Comparison of ENCODE assay signal across 14 cellular contexts in genomic region chr1:58763214-58763613, GRCh38. TPM values are rescaled to one million over a fixed set of nuclear protein-coding genes. Genes with fewer than 3 reads are reported as not detected.
DNase-seq lines count a peak whose midpoint lies in the region; ATAC-seq and TF ChIP-seq lines count a peak whose summit lies in the region.
"Had no signal": no experiment of that assay in that cellular context is flagged by ENCODE, and none has a peak within 500 bp of the region (broad histone marks: within the 10 kb centered on the region; RNA-seq: fewer than 3 reads in every experiment).

No MANE protein-coding gene starts in this region.

- H3K4me1 Mint-ChIP-seq in osteocyte (ENCODE audit: unreplicated experiment): peaks cover 38% of the 10 kb centered on the region
- H3K4me1 Mint-ChIP-seq: naive B cell had no signal

- H2AFZ ChIP-seq in GM23248 (no peak overlapping the region), SK-N-SH (ENCODE audit: low read depth) (no peak overlapping the region)

- no peaks in the 10 kb centered on the region for H3K36me3 Mint-ChIP-seq in osteocyte (ENCODE audit: unreplicated experiment)

- H3K27ac ChIP-seq in GM23248 (peak overlapping the region; percentile 95), SK-N-SH (ENCODE audit: low read depth in 2 of 2, low read length in 1 of 2) (peak overlapping the region; percentile 68 to 99; a peak in 3 of 4 replicates), gastrocnemius medialis (no peak overlapping the region)

- DNase-seq in GM23248: peak; percentile 68
- no peak for DNase-seq in SK-N-SH
- DNase-seq in fibroblast of mammary gland (ENCODE audit: low read depth): peak; percentile 74
- DNase-seq in osteocyte (ENCODE audit: extremely low spot score, unreplicated experiment): no peak
- no peak for DNase-seq in cerebellum (ENCODE audit: low spot score)
- DNase-seq in DMS53 (lab: John Stamatoyannopoulos, UW): no peak
- no peak for DNase-seq in gastrocnemius medialis
- no peak for DNase-seq in NCI-H82 treated with DMSO at 0.1 percent for 48 hours (lab: John Stamatoyannopoulos, UW; ENCODE audit: unreplicated experiment)
- DNase-seq: activated CD4-positive, alpha-beta T cell treated with anti-CD3 and anti-CD28 coated beads, Interleukin-2, amount 50 U/mL, for 48 hours; activated gamma-delta T cell; naive B cell; NCI-H2107; right cardiac atrium; T-helper 1 cell had no signal

- H3K4me3 ChIP-seq in GM23248 (peak overlapping the region; percentile 27; the same call in 1 of the 2 replicates), SK-N-SH (ENCODE audit: low read depth in 2 of 2, low read length in 1 of 2) (peak overlapping the region in 1 of 2 experiments; percentile 35; a peak in 1 of 4 replicates), fibroblast of mammary gland (ENCODE audit: control insufficient read depth, low read depth, low read length) (no peak overlapping the region), gastrocnemius medialis (no peak overlapping the region)

- H3K9me3 ChIP-seq in GM23248 (ENCODE audit: low read depth) (no peaks in the 10 kb centered on the region), SK-N-SH (no peaks in the 10 kb centered on the region), gastrocnemius medialis (no peaks in the 10 kb centered on the region)

- no peak for TF ChIP-seq RAD21 in SK-N-SH (IDR thresholded peaks at IDR 0.05; ENCODE audit: low read length)

- H3K27me3 Mint-ChIP-seq in osteocyte (ENCODE audit: unreplicated experiment): no peaks in the 10 kb centered on the region

- H3K27me3 ChIP-seq in GM23248 (replicated peaks; ENCODE audit: insufficient read depth) (no peaks in the 10 kb centered on the region), SK-N-SH (ENCODE audit: insufficient read depth) (no peaks in the 10 kb centered on the region), gastrocnemius medialis (no peaks in the 10 kb centered on the region)

- H3K4me2 ChIP-seq in GM23248 (ENCODE audit: unreplicated experiment) (peak overlapping the region; percentile 82), SK-N-SH (peak overlapping the region; percentile 77)

- intact Hi-C loops in gastrocnemius medialis (cut with DNase I; ENCODE audit: low total_unique reads): no loop called here

- no peaks in the 10 kb centered on the region for H3K79me2 ChIP-seq in GM23248 (ENCODE audit: insufficient read depth)
- no peaks in the 10 kb centered on the region for H3K79me2 ChIP-seq in SK-N-SH (ENCODE audit: insufficient read depth)

- peaks cover 38% of the 10 kb centered on the region for H3F3A ChIP-seq in GM23248 (ENCODE audit: insufficient read depth)
- peaks cover 44% of the 10 kb centered on the region for H3F3A ChIP-seq in SK-N-SH (replicated peaks; ENCODE audit: insufficient read depth)

- H3K9ac ChIP-seq in GM23248: peak overlapping the region; percentile 77
- H3K9ac ChIP-seq in SK-N-SH: peak overlapping the region; percentile 86

- no peak for TF ChIP-seq POLR2A in gastrocnemius medialis (IDR thresholded peaks at IDR 0.05)

- H3K9me2 ChIP-seq in GM23248 (ENCODE audit: insufficient read depth) (no peaks in the 10 kb centered on the region), SK-N-SH (no peaks in the 10 kb centered on the region)

- 67 to 75% methylated on average over 3 of the region's 3 CpGs for WGBS in GM23248 (ENCODE audit: low coverage in 1 of 2, low lambda C conversion rate in 2 of 2, missing lambda C conversion rate in 2 of 2), 2 experiments
- 38% methylated on average over 3 of the region's 3 CpGs for WGBS in SK-N-SH (ENCODE audit: low lambda C conversion rate)

- peak in 1 of 2 experiments; percentile 69; a peak in 1 of 4 replicates for TF ChIP-seq EP300 in SK-N-SH (IDR thresholded peaks at IDR 0.05; ENCODE audit: borderline replicate concordance in 1 of 2, low read depth in 1 of 2, low read length in 1 of 2)

- no peak for TF ChIP-seq CTCF in SK-N-SH (IDR thresholded peaks at IDR 0.05)
- no peak for TF ChIP-seq CTCF in fibroblast of mammary gland (conservative IDR thresholded peaks at IDR 0.05; ENCODE audit: control insufficient read depth, insufficient read depth, low read depth, low read length)
- no peak for TF ChIP-seq CTCF in osteocyte (IDR thresholded peaks at IDR 0.05)
- TF ChIP-seq CTCF in gastrocnemius medialis (IDR thresholded peaks at IDR 0.05 in 4 of 5, conservative IDR thresholded peaks at IDR 0.05 in 1 of 5): no peak

- H3K4me1 ChIP-seq in GM23248 (ENCODE audit: insufficient read depth) (peaks cover 38% of the 10 kb centered on the region), SK-N-SH (ENCODE audit: control insufficient read depth in 1 of 2, insufficient read depth in 2 of 2, low read depth in 1 of 2, low read length in 1 of 2) (peaks cover 0 to 37% of the 10 kb centered on the region in 2 experiments), gastrocnemius medialis (peaks cover 0 to 3% of the 10 kb centered on the region in 2 donors)

- H3K9me3 Mint-ChIP-seq in osteocyte (ENCODE audit: unreplicated experiment): no peaks in the 10 kb centered on the region

- CTCF ChIA-PET in SK-N-SH (lab: Yijun Ruan, JAX): no interaction called here

- H4K20me1 ChIP-seq in GM23248 (ENCODE audit: insufficient read depth): no peaks in the 10 kb centered on the region
- no peaks in the 10 kb centered on the region for H4K20me1 ChIP-seq in SK-N-SH (ENCODE audit: insufficient read depth)

- POLR2A ChIA-PET in SK-N-SH (lab: Yijun Ruan, JAX): no interaction called here

- ATAC-seq in gastrocnemius medialis: no peak

- H3K27ac Mint-ChIP-seq in osteocyte (ENCODE audit: unreplicated experiment): peak overlapping the region; percentile 86
- H3K27ac Mint-ChIP-seq: naive B cell had no signal

- peak overlapping the region; percentile 3 for H3K4me3 Mint-ChIP-seq in osteocyte (ENCODE audit: unreplicated experiment)
- H3K4me3 Mint-ChIP-seq: naive B cell had no signal

- in situ Hi-C loops in GM23248 (cut with MboI): no loop called here
- in situ Hi-C loops in gastrocnemius medialis (cut with MboI; ENCODE audit: low sequenced_read_pairs in 4 of 4): no loop called here

- H3K36me3 ChIP-seq in GM23248 (ENCODE audit: low read depth) (no peaks in the 10 kb centered on the region), SK-N-SH (replicated peaks in 1 of 2; ENCODE audit: control insufficient read depth in 1 of 2, insufficient read depth in 2 of 2, low read length in 1 of 2) (no peaks in the 10 kb centered on the region), gastrocnemius medialis (no peaks in the 10 kb centered on the region)

TF ChIP-seq in SK-N-SH, 30 proteins besides CTCF, POLR2A, EP300 and RAD21 (continues in another document):
- TF ChIP-seq JUND (IDR thresholded peaks at IDR 0.05): peak; percentile 56
- no peak for TF ChIP-seq IRF3 (IDR thresholded peaks at IDR 0.05; ENCODE audit: low read depth, low read length)
- TF ChIP-seq GATA2 (CRISPR knock-in tag; IDR thresholded peaks at IDR 0.05): no peak
- TF ChIP-seq GABPA (IDR thresholded peaks at IDR 0.05; ENCODE audit: low read depth): no peak
- peak; percentile 47 for TF ChIP-seq NFIC (IDR thresholded peaks at IDR 0.05; ENCODE audit: borderline replicate concordance)
- peak; percentile 60; the same call in 1 of the 2 replicates for TF ChIP-seq FOSL2 (IDR thresholded peaks at IDR 0.05; ENCODE audit: borderline replicate concordance, low read depth)
- no peak for TF ChIP-seq FOXM1 (IDR thresholded peaks at IDR 0.05; ENCODE audit: low read depth)
- TF ChIP-seq TEAD4 (IDR thresholded peaks at IDR 0.05; ENCODE audit: borderline replicate concordance, insufficient read depth): peak; percentile 67
- TF ChIP-seq NRF1 (IDR thresholded peaks at IDR 0.05; ENCODE audit: low read depth, low read length): no peak
- no peak for TF ChIP-seq SMC3 (IDR thresholded peaks at IDR 0.05; ENCODE audit: low read depth, low read length)
- TF ChIP-seq POLR2AphosphoS5 (IDR thresholded peaks at IDR 0.05; ENCODE audit: low read depth, low read length): peak; percentile 22; the same call in 1 of the 2 replicates
- peak; percentile 65; the same call in 1 of the 2 replicates for TF ChIP-seq RXRA (IDR thresholded peaks at IDR 0.05; ENCODE audit: borderline replicate concordance, low read depth)
- TF ChIP-seq USF1 (IDR thresholded peaks at IDR 0.05; ENCODE audit: borderline replicate concordance, low read depth): no peak
- TF ChIP-seq MXI1 (IDR thresholded peaks at IDR 0.05; ENCODE audit: low read depth, low read length): no peak
- peak; percentile 72 for TF ChIP-seq TCF12 (IDR thresholded peaks at IDR 0.05)
- peak; percentile 92 for TF ChIP-seq PBX3 (IDR thresholded peaks at IDR 0.05)

RNA-seq across cellular contexts. Expression of gene JUN, which starts 20.6 kb away (rescaled TPM):
- 107 and 112 TPM in 2 replicates for total RNA-seq in GM23248 (2014; rRNA removed; shearing (Covaris generic))
- 43.4 and 45.3 TPM in 2 replicates for polyA plus RNA-seq in GM23248 (2016; fragmentation: Nextera tagmentation; extraction: Ambion mirVana)
- 54.6 and 66.5 TPM in 2 replicates for polyA plus RNA-seq in SK-N-SH (2012; rRNA removed)
- 34.2 and 46.9 TPM in 2 replicates for polyA plus RNA-seq in SK-N-SH (2012; cell fraction: cytosol; rRNA removed)
- polyA plus RNA-seq in SK-N-SH (2012; cell fraction: nucleus; rRNA removed): 83.5 and 100 TPM in 2 replicates
- total RNA-seq in osteocyte: 115 and 134 TPM in 2 replicates
- total RNA-seq in cerebellum: 51.2 TPM
- total RNA-seq in gastrocnemius medialis: 100 to 1,000 TPM in 2 of 4 donors, 10 to 100 TPM in 2; 41.2 to 104 (median 90.8) TPM

Comparison
In these comparisons a context has a peak if more than half of its experiments do, and no peak if none do; other contexts are left out.
1. DNase-seq: peak in GM23248 (single experiment) and fibroblast of mammary gland (single experiment); none in SK-N-SH (single experiment), osteocyte (single experiment), cerebellum (single experiment), DMS53 (single experiment), gastrocnemius medialis (0 of 2) and NCI-H82 treated with DMSO at 0.1 percent for 48 hours (single experiment).
2. H3K27ac ChIP-seq: peak in GM23248 (single experiment) and SK-N-SH (2 of 2); none in gastrocnemius medialis (0 of 4).